ENCODE assay signal across 8 cellular contexts in genomic region chr9:35102465-35102768, GRCh38. TPM values are rescaled to one million over a fixed set of nuclear protein-coding genes. Genes with fewer than 3 reads are reported as not detected.
DNase-seq lines count a peak whose midpoint lies in the region.

No MANE protein-coding gene starts in this region.

- H3K9ac ChIP-seq in HUES6 (ENCODE audit: low read length): peak overlapping the region; percentile 92

- peak overlapping the region; percentile 69 for H3K4me3 ChIP-seq in GM08714 (ENCODE audit: low read length)
- H3K4me3 ChIP-seq in HUES6 (ENCODE audit: low read depth, low read length): peak overlapping the region; percentile 63
- peak overlapping the region; percentile 73 for H3K4me3 ChIP-seq in mesodermal cell (ENCODE audit: extremely low read depth, insufficient read depth, low read length, poor library complexity, severe bottlenecking)

- H3K36me3 ChIP-seq in HUES6 (ENCODE audit: control insufficient read depth, insufficient read depth, low read length): peaks cover 50% of the 10 kb centered on the region
- H3K36me3 ChIP-seq in mesodermal cell (ENCODE audit: control insufficient read depth, insufficient read depth, low read length): peaks cover 64% of the 10 kb centered on the region

- WGBS in mesodermal cell (ENCODE audit: insufficient coverage in 2 of 2), 2 experiments: 8 to 10% methylated on average over 8 to 10 of the region's 10 CpGs

- H3K27ac ChIP-seq in HUES6 (ENCODE audit: low read depth, low read length) (peak overlapping the region; percentile 76; the same call in 1 of the 2 replicates), caudate nucleus (ENCODE audit: low read depth, low read length) (peak overlapping the region; percentile 95), mesodermal cell (ENCODE audit: low read depth, low read length, severe bottlenecking) (peak overlapping the region; percentile 93)

- no peaks in the 10 kb centered on the region for H3K27me3 ChIP-seq in HUES6 (ENCODE audit: control insufficient read depth, insufficient read depth, low read length)

- DNase-seq in caudate nucleus (lab: John Stamatoyannopoulos, UW) (peak in 3 of 61 donors; percentile 45 to 53 (median 47)), occipital lobe (lab: John Stamatoyannopoulos, UW) (no peak), NCI-H1417 (lab: John Stamatoyannopoulos, UW) (no peak), UCSD-AML1 (lab: John Stamatoyannopoulos, UW; ENCODE audit: unreplicated experiment) (no peak), NOMO-1 (lab: John Stamatoyannopoulos, UW; ENCODE audit: unreplicated experiment in 2 of 2) (no peak)

- H3K9me3 ChIP-seq in HUES6 (ENCODE audit: control insufficient read depth, insufficient read depth, low read depth, low read length) (no peaks in the 10 kb centered on the region), mesodermal cell (ENCODE audit: control insufficient read depth, low read length) (no peaks in the 10 kb centered on the region)

- peaks cover 9% of the 10 kb centered on the region for H3K4me1 ChIP-seq in HUES6 (ENCODE audit: control insufficient read depth, insufficient read depth, low read length)
- H3K4me1 ChIP-seq in mesodermal cell (ENCODE audit: control insufficient read depth, insufficient read depth, low read length, poor library complexity, severe bottlenecking): peaks cover 17% of the 10 kb centered on the region

RNA-seq across cellular contexts. Expression of gene STOML2, which starts 0.5 kb away (rescaled TPM):
- 136 TPM for polyA plus RNA-seq in mesodermal cell (2013, experiment 1 of 2)
- 120 TPM for polyA plus RNA-seq in mesodermal cell (2013, experiment 2 of 2)
- total RNA-seq in occipital lobe: 48.7 TPM

RNA-seq across cellular contexts. Expression of gene PIGO, which starts 6.0 kb away (rescaled TPM):
- polyA plus RNA-seq in mesodermal cell (2013, experiment 1 of 2): 22.2 TPM
- polyA plus RNA-seq in mesodermal cell (2013, experiment 2 of 2): 17.9 TPM
- 9.4 TPM for total RNA-seq in occipital lobe

RNA-seq across cellular contexts. Expression of gene ATOSB, which starts 13.2 kb away (rescaled TPM):
- polyA plus RNA-seq in mesodermal cell (2013, experiment 1 of 2): 35.3 TPM
- polyA plus RNA-seq in mesodermal cell (2013, experiment 2 of 2): 29.5 TPM
- total RNA-seq in occipital lobe: 11.4 TPM

RNA-seq across cellular contexts. Expression of gene FANCG, which starts 22.7 kb away (rescaled TPM):
- polyA plus RNA-seq in mesodermal cell (2013, experiment 1 of 2): 36.6 TPM
- polyA plus RNA-seq in mesodermal cell (2013, experiment 2 of 2): 38.0 TPM
- total RNA-seq in occipital lobe: 31.7 TPM

RNA-seq across cellular contexts. Expression of gene VCP, which starts 30.0 kb away (rescaled TPM):
- 317 TPM for polyA plus RNA-seq in mesodermal cell (2013, experiment 1 of 2)
- polyA plus RNA-seq in mesodermal cell (2013, experiment 2 of 2): 288 TPM
- total RNA-seq in occipital lobe: 171 TPM
